In genomic region chr2:46874236-46874929, GRCh38 we compare ENCODE assay signal across 16 cellular contexts. TPM values are rescaled to one million over a fixed set of nuclear protein-coding genes. Genes with fewer than 3 reads are reported as not detected.
DNase-seq lines count a peak whose midpoint lies in the region; ATAC-seq, FAIRE-seq and TF ChIP-seq lines count a peak whose summit lies in the region.
"Had no signal": no experiment of that assay in that cellular context is flagged by ENCODE, and none has a peak within 500 bp of the region (broad histone marks: within the 10 kb centered on the region; RNA-seq: fewer than 3 reads in every experiment).

No MANE protein-coding gene starts in this region.

- no peak overlapping the region for H2BK15ac ChIP-seq in H1 (ENCODE audit: low read length)

- H3K4me1 Mint-ChIP-seq in nephron progenitor cell: peaks cover 29% of the 10 kb centered on the region

- H3K9me3 ChIP-seq in H1 (ENCODE audit: insufficient read depth in 2 of 2, low read depth in 1 of 2, low read length in 1 of 2) (no peaks in the 10 kb centered on the region), vagina (no peaks in the 10 kb centered on the region)
- H3K9me3 ChIP-seq: ascending aorta, Caco-2, upper lobe of left lung had no signal

- H3K4me1 ChIP-seq in H1 (replicated peaks in 1 of 4; ENCODE audit: control insufficient read depth in 3 of 4, insufficient read depth in 4 of 4, low read length in 3 of 4): 0 out of 7 replicates have a peak, but pooled peaks cover 0 to 2% (median 0%) of the 10 kb centered on the region in 4 experiments
- H3K4me1 ChIP-seq in vagina: peaks cover 68% of the 10 kb centered on the region

- peak; percentile 17 for ATAC-seq in left ventricle myocardium superior
- ATAC-seq in HG03135 (IDR thresholded peaks at IDR 0.05; ENCODE audit: unreplicated experiment): no peak
- ATAC-seq in HG02642 (IDR thresholded peaks at IDR 0.05; ENCODE audit: poor library complexity, unreplicated experiment): no peak

- H3K27ac ChIP-seq in H1 (ENCODE audit: low read depth, low read length) (no peak overlapping the region), vagina (peak overlapping the region; percentile 86)
- H3K27ac ChIP-seq: ascending aorta, parathyroid adenoma had no signal

- H3K27me3 ChIP-seq in H1 (replicated peaks in 1 of 4; ENCODE audit: control insufficient read depth in 3 of 4, extremely low read depth in 1 of 4, insufficient read depth in 3 of 4, low read length in 3 of 4) (no peaks in the 10 kb centered on the region), vagina (no peaks in the 10 kb centered on the region)
- H3K27me3 ChIP-seq: ascending aorta, upper lobe of left lung had no signal

- peak overlapping the region; percentile 32; the same call in 1 of the 2 replicates for H2BK12ac ChIP-seq in H1 (ENCODE audit: low read depth, low read length)

- H3K27me3 Mint-ChIP-seq in nephron progenitor cell (ENCODE audit: low read depth, poor library complexity): no peaks in the 10 kb centered on the region

- H3K4ac ChIP-seq in H1 (replicated peaks; ENCODE audit: insufficient read length, low read depth, low read length): no peak overlapping the region

- H3K14ac ChIP-seq in H1 (ENCODE audit: insufficient read length): no peak overlapping the region

- TF ChIP-seq RAD21 in H1 (IDR thresholded peaks at IDR 0.05 in 1 of 2, conservative IDR thresholded peaks at IDR 0.05 in 1 of 2; ENCODE audit: low read depth in 2 of 2, low read length in 2 of 2): no peak

- H3K27ac Mint-ChIP-seq in nephron progenitor cell: peak overlapping the region; percentile 37

- peak overlapping the region; percentile 46 for H3K4me3 Mint-ChIP-seq in nephron progenitor cell
- H3K4me3 Mint-ChIP-seq: mesothelial cell of epicardium had no signal

- no peak overlapping the region for H3K4me2 ChIP-seq in H1 (ENCODE audit: insufficient read depth in 1 of 2, low read depth in 2 of 2, low read length in 2 of 2)

- no peaks in the 10 kb centered on the region for H3K9me3 Mint-ChIP-seq in nephron progenitor cell
- H3K9me3 Mint-ChIP-seq: mesothelial cell of epicardium had no signal

- no peak for TF ChIP-seq CTCF in H1 (IDR thresholded peaks at IDR 0.05; ENCODE audit: control extremely low read depth in 1 of 3, insufficient read depth in 1 of 3, low read depth in 1 of 3, low read length in 3 of 3)
- no peak for TF ChIP-seq CTCF in nephron progenitor cell (IDR thresholded peaks at IDR 0.05)
- no peak for TF ChIP-seq CTCF in vagina (IDR thresholded peaks at IDR 0.05)

- in situ Hi-C loops in ACHN (cut with HindIII; ENCODE audit: low pct_ligation_motif_present, low pct_unique_long_range_greater_than_20kb, low sequenced_read_pairs): no loop called here

- no peak for TF ChIP-seq POLR2A in H1 (IDR thresholded peaks at IDR 0.05; ENCODE audit: control extremely low read depth in 1 of 2, low read depth in 2 of 2, low read length in 2 of 2)
- TF ChIP-seq POLR2A in vagina (IDR thresholded peaks at IDR 0.05): no peak

- H3K36me3 ChIP-seq in H1 (ENCODE audit: control insufficient read depth in 2 of 4, insufficient read depth in 4 of 4, low read length in 3 of 4) (no peaks in the 10 kb centered on the region; a peak in 1 of 8 replicates), vagina (no peaks in the 10 kb centered on the region)
- H3K36me3 ChIP-seq: ascending aorta, upper lobe of left lung had no signal

- H4K5ac ChIP-seq in H1 (ENCODE audit: insufficient read length, low read depth, low read length): no peak overlapping the region

- 85% methylated on average over 10 of the region's 10 CpGs; no CpG with 5 or more reads in 1 of the 2 experiments for WGBS in H1 (ENCODE audit: extremely low coverage in 1 of 2, insufficient coverage in 1 of 2, insufficient read length in 1 of 2, insufficient replicate concordance in 2 of 2, low coverage in 1 of 2, low lambda C conversion rate in 2 of 2, missing lambda C conversion rate in 1 of 2), 2 experiments

- H2AK5ac ChIP-seq in H1 (ENCODE audit: low read depth, low read length): no peak overlapping the region

- H3K79me1 ChIP-seq in H1 (ENCODE audit: low read depth, low read length): no peaks in the 10 kb centered on the region; the same call in 1 of the 2 replicates

- no peak for TF ChIP-seq EP300 in H1 (IDR thresholded peaks at IDR 0.05; ENCODE audit: borderline replicate concordance in 1 of 2, low read depth in 2 of 2, low read length in 2 of 2)

- 0 out of 4 replicates have a peak, but pooled peaks cover 0 to 3% of the 10 kb centered on the region in 2 experiments for H3K79me2 ChIP-seq in H1 (ENCODE audit: control insufficient read depth in 1 of 2, insufficient read depth in 2 of 2, low read length in 2 of 2)
- H3K79me2 ChIP-seq: parathyroid adenoma had no signal

- intact Hi-C loops in left ventricle myocardium superior (cut with micrococcal nuclease): loop anchor here (10.0 kb wide), 2 partner anchors 60 to 170 kb away; no protein-coding TSS in a partner anchor
- intact Hi-C loops in cardiac septum (cut with DNase I): loop anchor here (2.0 kb wide), 2 partner anchors 28 to 62 kb away; no protein-coding TSS in a partner anchor
- intact Hi-C loops in vagina (cut with DNase I): loop anchor here (10.0 kb wide), 1 partner anchor 60 kb away; no protein-coding TSS in a partner anchor

- FAIRE-seq in H1 (lab: Jason Lieb, UNC): no peak
- FAIRE-seq: GM18507 had no signal

- no peak overlapping the region for H3K23ac ChIP-seq in H1 (ENCODE audit: insufficient read length)

- H4K20me1 ChIP-seq in H1 (replicated peaks in 1 of 2; ENCODE audit: control insufficient read depth in 1 of 2, insufficient read depth in 2 of 2, low read length in 2 of 2): peaks cover 0 to 12% of the 10 kb centered on the region in 2 experiments

- CTCF ChIA-PET in H1 (lab: Charles Lee; ENCODE audit: partially characterized antibody): interaction anchor here (0.7 to 5.5 kb wide), 9 partner anchors 11 to 448 kb away, joined by 3 to 24 read pairs (median 4); no protein-coding TSS in a partner anchor

- POLR2A ChIA-PET in H1 (lab: Charles Lee; ENCODE audit: partially characterized antibody): no interaction called here

- no peak for DNase-seq in left ventricle myocardium superior
- DNase-seq in cardiac septum (ENCODE audit: low spot score): no peak
- no peak for DNase-seq in H1 (ENCODE audit: low read depth in 1 of 2, low spot score in 2 of 2)
- DNase-seq in nephron progenitor cell: no peak
- DNase-seq in vagina (ENCODE audit: extremely low spot score in 2 of 2): no peak
- DNase-seq in ACHN: no peak
- DNase-seq: activated CD8-positive, alpha-beta memory T cell treated with anti-CD3 and anti-CD28 coated beads for 24 hours; NCI-H1048 had no signal

- H2BK5ac ChIP-seq in H1 (ENCODE audit: low read depth, low read length): no peak overlapping the region

- no peak overlapping the region for H4K8ac ChIP-seq in H1 (ENCODE audit: extremely low read depth, insufficient read depth, low read length)

- 0 out of 2 replicates have a peak overlapping the region, but pooled peaks have one; percentile 6 for H2AFZ ChIP-seq in H1 (ENCODE audit: low read length)

- no peak overlapping the region for H2BK120ac ChIP-seq in H1 (replicated peaks; ENCODE audit: low read depth, low read length)

- no peak overlapping the region for H3K56ac ChIP-seq in H1 (replicated peaks; ENCODE audit: insufficient read length, low read depth, low read length)

- H3K23me2 ChIP-seq in H1 (ENCODE audit: low read depth, low read length): peaks cover 14% of the 10 kb centered on the region

- H3K36me3 Mint-ChIP-seq in nephron progenitor cell (ENCODE audit: low read depth): no peaks in the 10 kb centered on the region
- H3K36me3 Mint-ChIP-seq: mesothelial cell of epicardium had no signal

- no peak overlapping the region; the same call in 1 of the 2 replicates for H3K18ac ChIP-seq in H1 (ENCODE audit: extremely low read depth, low read length)

- H3K4me3 ChIP-seq in H1 (ENCODE audit: extremely low read depth in 1 of 4, insufficient read depth in 2 of 4, low read depth in 3 of 4, low read length in 4 of 4) (no peak overlapping the region), vagina (no peak overlapping the region)
- H3K4me3 ChIP-seq: ascending aorta, upper lobe of left lung had no signal

- H4K91ac ChIP-seq in H1 (replicated peaks; ENCODE audit: insufficient read length, low read length): no peak overlapping the region

- H3K9ac ChIP-seq in H1 (replicated peaks in 1 of 4; ENCODE audit: extremely low read depth in 1 of 4, low read depth in 3 of 4, low read length in 3 of 4): no peak overlapping the region
- H3K9ac ChIP-seq: parathyroid adenoma had no signal

- H2BK20ac ChIP-seq in H1 (ENCODE audit: low read length): no peak overlapping the region

TF ChIP-seq in H1, 55 proteins besides CTCF, POLR2A, EP300 and RAD21 (continues in another document):
- TF ChIP-seq CHD1 (IDR thresholded peaks at IDR 0.05; ENCODE audit: low read depth, low read length) (no peak), SAP30 (IDR thresholded peaks at IDR 0.05; ENCODE audit: insufficient read depth, insufficient replicate concordance, low read length) (no peak), TAF1 (IDR thresholded peaks at IDR 0.05; ENCODE audit: low read depth, low read length) (no peak), HDAC6 (IDR thresholded peaks at IDR 0.05; ENCODE audit: low read depth, low read length) (no peak), RXRA (IDR thresholded peaks at IDR 0.05; ENCODE audit: insufficient read depth, low read depth, low read length) (no peak), ASH2L (IDR thresholded peaks at IDR 0.05; ENCODE audit: low read length) (no peak), NRF1 (IDR thresholded peaks at IDR 0.05; ENCODE audit: low read depth, low read length) (no peak), BRCA1 (IDR thresholded peaks at IDR 0.05; ENCODE audit: low read depth, low read length) (no peak), EGR1 (IDR thresholded peaks at IDR 0.05; ENCODE audit: borderline replicate concordance, low read depth, low read length) (no peak), CBX8 (IDR thresholded peaks at IDR 0.05; ENCODE audit: borderline replicate concordance, low read depth, low read length) (no peak), E2F6 (IDR thresholded peaks at IDR 0.05) (no peak)

RNA-seq across cellular contexts. Expression of gene MCFD2, which starts 41.2 kb away (rescaled TPM):
- 65.6 TPM for total RNA-seq in left ventricle myocardium superior
- 55.1 TPM for total RNA-seq in cardiac septum
- total RNA-seq in H1 (2021; fragmentation: NEBNext Ultra II Directional; extraction: Animal tissue kit (Norgen Biotek cat#: 25700)): 74.2 and 76.2 TPM in 2 replicates
- 29.2 and 35.2 TPM in 2 replicates for polyA plus RNA-seq in H1 (2011; rRNA removed)
- 45.2 TPM for polyA plus RNA-seq in H1 (2011; cell fraction: cytosol; rRNA removed)
- 32.5 TPM for polyA plus RNA-seq in H1 (2011; cell fraction: nucleus; rRNA removed)
- polyA plus RNA-seq in H1 (2012, experiment 1 of 2): 34.8 to 54.7 TPM (median 42.9 TPM) in 4 replicates
- 12.4 TPM for polyA plus RNA-seq in H1 (2012, experiment 2 of 2)
- 62.6 TPM for polyA plus RNA-seq in H1 (2013, experiment 1 of 2)
- polyA plus RNA-seq in H1 (2013, experiment 2 of 2): 82.9 TPM
- polyA minus RNA-seq in H1 (2011; rRNA and poly(A)+ RNA removed): 58.1 and 81.8 TPM in 2 replicates
- polyA minus RNA-seq in H1 (2011; cell fraction: cytosol; rRNA and poly(A)+ RNA removed): 49.1 TPM
- polyA minus RNA-seq in H1 (2011; cell fraction: nucleus; rRNA and poly(A)+ RNA removed): 43.8 TPM
- 89.4 TPM for total RNA-seq in vagina
